In the genomic region with DNA sequence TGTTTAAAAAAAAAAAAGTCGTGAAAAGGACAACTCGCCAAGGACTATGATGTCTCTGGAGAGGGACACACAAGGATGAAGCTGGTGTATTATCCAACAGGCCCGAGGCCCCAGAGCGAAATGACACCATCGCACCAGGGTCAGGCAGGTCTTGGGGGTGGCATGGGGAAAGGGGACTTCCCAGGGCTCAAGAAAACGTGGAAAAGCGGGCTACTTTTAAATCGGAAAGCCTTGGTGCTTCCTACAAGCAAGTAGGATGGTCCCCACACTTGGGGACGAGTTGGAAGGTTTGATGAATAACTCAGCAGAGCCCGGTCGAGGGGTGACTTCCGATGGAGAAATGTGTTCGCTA, we compare ENCODE assay signal across 8 cellular contexts. TPM values are rescaled to one million over a fixed set of nuclear protein-coding genes. Genes with fewer than 3 reads are reported as not detected.
DNase-seq lines count a peak whose midpoint lies in the region; ATAC-seq, FAIRE-seq and TF ChIP-seq lines count a peak whose summit lies in the region.

No MANE protein-coding gene starts in this region.

- no peak overlapping the region for H3K27ac ChIP-seq in ACC112 (ENCODE audit: low read depth, low read length)
- peak overlapping the region; percentile 59 for H3K27ac ChIP-seq in endothelial cell of umbilical vein (ENCODE audit: insufficient read depth, low read depth, low read length)

- H4K20me1 ChIP-seq in endothelial cell of umbilical vein (replicated peaks; ENCODE audit: control insufficient read depth, extremely low read depth, insufficient read depth, low read length): no peaks in the 10 kb centered on the region

- H2AFZ ChIP-seq in ACC112 (ENCODE audit: low read length, unreplicated experiment) (peak overlapping the region; percentile 97), endothelial cell of umbilical vein (ENCODE audit: low read depth, low read length) (peak overlapping the region; percentile 94)

- no peaks in the 10 kb centered on the region for H3K27me3 Mint-ChIP-seq in natural killer cell treated with Interleukin-12 subunit alpha and Interleukin-12 subunit beta and Interleukin-15 and Interleukin-18, amount 100 ng/mL, for 72 hours

- TF ChIP-seq POLR2A in endothelial cell of umbilical vein (IDR thresholded peaks at IDR 0.05; ENCODE audit: low read depth, low read length): no peak

- POLR2A ChIA-PET in endothelial cell of umbilical vein (lab: Charles Lee): interaction anchor here (1.3 kb wide), 1 partner anchor 97 kb away, joined by 3 read pairs; the partner anchor contains the start of genes EXOC8 and SPRTN

- H3K9me1 ChIP-seq in endothelial cell of umbilical vein (replicated peaks; ENCODE audit: control insufficient read depth, extremely low read depth, insufficient read depth, low read length): no peaks in the 10 kb centered on the region

- intact Hi-C loops in endothelial cell of umbilical vein (cut with micrococcal nuclease): loop anchor here (2.0 to 5.0 kb wide), 3 partner anchors 77 to 362 kb away; partner anchors contain the start of gene EGLN1

- FAIRE-seq in endothelial cell of umbilical vein (lab: Jason Lieb, UNC): peak; percentile 57

- CTCF ChIA-PET in endothelial cell of umbilical vein (lab: Charles Lee): interaction anchor here (1.6 to 1.9 kb wide), 2 partner anchors 25 to 98 kb away, joined by 3 to 7 read pairs; partner anchors contain the start of genes EXOC8 and SPRTN

- H3K27me3 ChIP-seq in ACC112 (ENCODE audit: insufficient read depth, low read length) (no peaks in the 10 kb centered on the region), endothelial cell of umbilical vein (ENCODE audit: control insufficient read depth in 2 of 2, insufficient read depth in 2 of 2, low read length in 2 of 2) (no peaks in the 10 kb centered on the region)

- peaks cover 36 to 59% of the 10 kb centered on the region in 2 donors for H3K4me1 Mint-ChIP-seq in natural killer cell treated with Interleukin-12 subunit alpha and Interleukin-12 subunit beta and Interleukin-15 and Interleukin-18, amount 100 ng/mL, for 72 hours (ENCODE audit: low read depth in 2 of 2)

- peak; percentile 4 for ATAC-seq in GM21367 (IDR thresholded peaks at IDR 0.05; ENCODE audit: unreplicated experiment)
- peak; percentile 3 to 15 for ATAC-seq in natural killer cell treated with Interleukin-12 subunit alpha and Interleukin-12 subunit beta and Interleukin-15 and Interleukin-18, amount 100 ng/mL, for 72 hours

- no peaks in the 10 kb centered on the region for H3K9me3 ChIP-seq in endothelial cell of umbilical vein (replicated peaks; ENCODE audit: control insufficient read depth, insufficient read depth, low read length)

- TF ChIP-seq CTCF in endothelial cell of umbilical vein (IDR thresholded peaks at IDR 0.05; ENCODE audit: extremely low read depth in 1 of 2, insufficient read depth in 1 of 2, low read depth in 1 of 2, low read length in 2 of 2): no peak

- peak; percentile 11 for DNase-seq in RPMI7951 (ENCODE audit: low read depth)
- peak; percentile 55 for DNase-seq in endothelial cell of umbilical vein (ENCODE audit: low read depth, low spot score)
- DNase-seq in natural killer cell treated with Interleukin-12 subunit alpha and Interleukin-12 subunit beta and Interleukin-15 and Interleukin-18, amount 100 ng/mL, for 72 hours (ENCODE audit: low spot score): peak; percentile 61
- no peak for DNase-seq in hippocampal formation (lab: John Stamatoyannopoulos, UW)
- DNase-seq in HT-29 (ENCODE audit: low spot score): no peak
- no peak for DNase-seq in NCI-H2081 treated with DMSO at 0.1 percent for 48 hours (lab: John Stamatoyannopoulos, UW)

- no peaks in the 10 kb centered on the region for H3K9me3 Mint-ChIP-seq in natural killer cell treated with Interleukin-12 subunit alpha and Interleukin-12 subunit beta and Interleukin-15 and Interleukin-18, amount 100 ng/mL, for 72 hours

- BruUV-seq in endothelial cell of umbilical vein (replicated peaks; lab: Mats Ljungman, UMichigan): TSS peak; percentile 81

- peaks cover 10% of the 10 kb centered on the region; the same call in 1 of the 2 replicates for H3K36me3 ChIP-seq in ACC112 (ENCODE audit: insufficient read depth, low read length)
- peaks cover 0 to 4% of the 10 kb centered on the region in 2 experiments for H3K36me3 ChIP-seq in endothelial cell of umbilical vein (ENCODE audit: control insufficient read depth in 2 of 2, extremely low read depth in 1 of 2, insufficient read depth in 2 of 2, low read length in 2 of 2)

- peak overlapping the region; percentile 98 for H3K4me3 Mint-ChIP-seq in natural killer cell treated with Interleukin-12 subunit alpha and Interleukin-12 subunit beta and Interleukin-15 and Interleukin-18, amount 100 ng/mL, for 72 hours

- H3K9ac ChIP-seq in endothelial cell of umbilical vein (replicated peaks; ENCODE audit: extremely low read depth, insufficient read depth, low read length): peak overlapping the region; percentile 89

- H3K4me2 ChIP-seq in endothelial cell of umbilical vein (ENCODE audit: insufficient read depth, low read length): peak overlapping the region; percentile 89

- peak overlapping the region; percentile 78 for H3K4me3 ChIP-seq in ACC112 (ENCODE audit: low read depth, low read length)
- H3K4me3 ChIP-seq in endothelial cell of umbilical vein (replicated peaks in 1 of 3; ENCODE audit: insufficient read depth in 1 of 3, low read depth in 1 of 3, low read length in 3 of 3): peak overlapping the region; percentile 57 to 97 (median 94)

- H3K36me3 Mint-ChIP-seq in natural killer cell treated with Interleukin-12 subunit alpha and Interleukin-12 subunit beta and Interleukin-15 and Interleukin-18, amount 100 ng/mL, for 72 hours: peaks cover 33% of the 10 kb centered on the region

- peaks cover 18% of the 10 kb centered on the region for H3K4me1 ChIP-seq in ACC112 (ENCODE audit: control insufficient read depth, insufficient read depth, low read length, unreplicated experiment)
- H3K4me1 ChIP-seq in endothelial cell of umbilical vein (ENCODE audit: control insufficient read depth, extremely low read depth, insufficient read depth, low read length): peaks cover 19% of the 10 kb centered on the region

- dilution Hi-C loops in endothelial cell of umbilical vein (cut with MboI; ENCODE audit: extremely low pct_ligation_motif_present, low sequenced_read_pairs): no loop called here

- H3K79me2 ChIP-seq in ACC112 (ENCODE audit: control insufficient read depth, insufficient read depth, low read length, unreplicated experiment): peaks cover 54% of the 10 kb centered on the region
- peaks cover 51% of the 10 kb centered on the region for H3K79me2 ChIP-seq in endothelial cell of umbilical vein (ENCODE audit: control insufficient read depth, insufficient read depth, low read length)

- peak overlapping the region; percentile 92 to 97 for H3K27ac Mint-ChIP-seq in natural killer cell treated with Interleukin-12 subunit alpha and Interleukin-12 subunit beta and Interleukin-15 and Interleukin-18, amount 100 ng/mL, for 72 hours

TF ChIP-seq in endothelial cell of umbilical vein, 7 proteins besides CTCF, POLR2A, EP300 and RAD21:
- no peak for TF ChIP-seq GATA2 (IDR thresholded peaks at IDR 0.05; ENCODE audit: insufficient read depth, insufficient read length, low read depth, low read length)
- TF ChIP-seq FOS (IDR thresholded peaks at IDR 0.05; ENCODE audit: borderline replicate concordance, insufficient read depth, low read length): no peak
- TF ChIP-seq JUN (IDR thresholded peaks at IDR 0.05; ENCODE audit: borderline replicate concordance, insufficient read depth, insufficient read length, low read depth): no peak
- no peak for TF ChIP-seq EZH2 (IDR thresholded peaks at IDR 0.05; ENCODE audit: borderline replicate concordance, low read depth, low read length, severe bottlenecking)
- TF ChIP-seq, protein P1, sequence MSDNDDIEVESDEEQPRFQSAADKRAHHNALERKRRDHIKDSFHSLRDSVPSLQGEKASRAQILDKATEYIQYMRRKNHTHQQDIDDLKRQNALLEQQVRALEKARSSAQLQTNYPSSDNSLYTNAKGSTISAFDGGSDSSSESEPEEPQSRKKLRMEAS (IDR thresholded peaks at IDR 0.05; ENCODE audit: insufficient read depth, insufficient read length): no peak
- TF ChIP-seq POLR2AphosphoS5 (IDR thresholded peaks at IDR 0.05; ENCODE audit: insufficient read depth, low read depth, low read length): no peak
- no peak for TF ChIP-seq MYC (IDR thresholded peaks at IDR 0.05; ENCODE audit: low read depth, low read length)
TF ChIP-seq in endothelial cell of umbilical vein: peak in this region for 0.

RNA-seq across cellular contexts. Expression of gene GNPAT, which starts 0.5 kb away (rescaled TPM):
- total RNA-seq in RPMI7951 (2014; rRNA removed; shearing (Covaris generic)): 64.1 and 74.0 TPM in 2 replicates
- 44.1 and 51.4 TPM in 2 replicates for total RNA-seq in endothelial cell of umbilical vein
- 17.7 and 18.9 TPM in 2 replicates for polyA plus RNA-seq in endothelial cell of umbilical vein
- 24.5 and 25.7 TPM in 2 replicates for polyA plus RNA-seq in endothelial cell of umbilical vein (2011; cell fraction: cytosol; rRNA removed)
- 40.1 and 61.1 TPM in 2 replicates for polyA plus RNA-seq in endothelial cell of umbilical vein (2011; cell fraction: nucleus; rRNA removed)
- 35.9 and 49.0 TPM in 2 replicates for polyA plus RNA-seq in endothelial cell of umbilical vein (2012)
- 33.4 and 34.4 TPM in 2 replicates for polyA minus RNA-seq in endothelial cell of umbilical vein
- polyA minus RNA-seq in endothelial cell of umbilical vein (2011; cell fraction: cytosol; rRNA and poly(A)+ RNA removed): 21.2 TPM
- polyA minus RNA-seq in endothelial cell of umbilical vein (2011; cell fraction: nucleus; rRNA and poly(A)+ RNA removed): 19.8 and 25.5 TPM in 2 replicates
- total RNA-seq in natural killer cell treated with Interleukin-12 subunit alpha and Interleukin-12 subunit beta and Interleukin-15 and Interleukin-18, amount 100 ng/mL, for 72 hours: 10 to 100 TPM; 34.0 to 38.0 TPM
- 28.6 and 32.3 TPM in 2 replicates for total RNA-seq in HT-29 (2014; rRNA removed; shearing (Covaris generic))

Comparison
In these comparisons a context has a peak if more than half of its experiments do, and no peak if none do; other contexts are left out.
1. DNase-seq: peak in RPMI7951 (single experiment), endothelial cell of umbilical vein (single experiment) and natural killer cell treated with Interleukin-12 subunit alpha and Interleukin-12 subunit beta and Interleukin-15 and Interleukin-18, amount 100 ng/mL, for 72 hours (single experiment); none in hippocampal formation (0 of 2), HT-29 (single experiment) and NCI-H2081 treated with DMSO at 0.1 percent for 48 hours (single experiment).